17 cellular contexts compared by ENCODE assay signal in genomic region chr7:16651391-16652254, GRCh38. TPM values are rescaled to one million over a fixed set of nuclear protein-coding genes. Genes with fewer than 3 reads are reported as not detected.
DNase-seq lines count a peak whose midpoint lies in the region; ATAC-seq and TF ChIP-seq lines count a peak whose summit lies in the region.
"Had no signal": no experiment of that assay in that cellular context is flagged by ENCODE, and none has a peak within 500 bp of the region (broad histone marks: within the 10 kb centered on the region; RNA-seq: fewer than 3 reads in every experiment).

No MANE protein-coding gene starts in this region.

- no peaks in the 10 kb centered on the region for H3K36me3 ChIP-seq in Caco-2 (ENCODE audit: control insufficient read depth, insufficient read depth, low read length)
- H3K36me3 ChIP-seq in tibial artery: no peaks in the 10 kb centered on the region
- H3K36me3 ChIP-seq: neutrophil, suprapubic skin had no signal

- H3K27me3 ChIP-seq in Caco-2 (replicated peaks; ENCODE audit: control insufficient read depth, insufficient read depth, low read length) (no peaks in the 10 kb centered on the region), tibial artery (no peaks in the 10 kb centered on the region)
- H3K27me3 ChIP-seq: suprapubic skin had no signal

- H3K9me3 ChIP-seq in Caco-2 (no peaks in the 10 kb centered on the region), tibial artery (no peaks in the 10 kb centered on the region)
- H3K9me3 ChIP-seq: neutrophil, suprapubic skin had no signal

- no peaks in the 10 kb centered on the region for H3K27me3 Mint-ChIP-seq in Caco-2 (ENCODE audit: insufficient read depth, unreplicated experiment)
- no peaks in the 10 kb centered on the region for H3K27me3 Mint-ChIP-seq in naive thymus-derived CD8-positive, alpha-beta T cell

- peaks cover 45% of the 10 kb centered on the region for H3K4me1 Mint-ChIP-seq in Caco-2 (ENCODE audit: low read depth, unreplicated experiment)
- peaks cover 35 to 80% (median 71%) of the 10 kb centered on the region in 4 donors for H3K4me1 Mint-ChIP-seq in naive thymus-derived CD8-positive, alpha-beta T cell

- H3K27ac Mint-ChIP-seq in Caco-2 (ENCODE audit: unreplicated experiment): no peak overlapping the region
- peak overlapping the region in 3 of 10 donors; percentile 1 to 33 (median 27) for H3K27ac Mint-ChIP-seq in naive thymus-derived CD8-positive, alpha-beta T cell

- H3K36me3 Mint-ChIP-seq in Caco-2 (ENCODE audit: insufficient read depth, unreplicated experiment): peaks cover 13% of the 10 kb centered on the region
- peaks cover 0 to 12% (median 1%) of the 10 kb centered on the region in 3 donors for H3K36me3 Mint-ChIP-seq in naive thymus-derived CD8-positive, alpha-beta T cell

- BruUV-seq in Caco-2 (replicated peaks; lab: Mats Ljungman, UMichigan): no TSS peak

- peak in 1 of 2 donors; percentile 36 for ATAC-seq in naive thymus-derived CD8-positive, alpha-beta T cell

- CTCF ChIA-PET in Caco-2 (lab: Charles Lee): interaction anchor here (1.0 kb wide), 1 partner anchor 16 kb away, joined by 4 read pairs; no protein-coding TSS in a partner anchor

- H3K4me1 ChIP-seq in Caco-2 (peaks cover 69% of the 10 kb centered on the region), tibial artery (peaks cover 0 to 19% (median 12%) of the 10 kb centered on the region in 4 donors)

- TF ChIP-seq CTCF in Caco-2 (IDR thresholded peaks at IDR 0.05; ENCODE audit: insufficient read depth in 1 of 2, low read depth in 1 of 2, low read length in 1 of 2, severe bottlenecking in 1 of 2, unreplicated experiment in 1 of 2): no peak
- TF ChIP-seq CTCF in fibroblast of villous mesenchyme (IDR thresholded peaks at IDR 0.05; ENCODE audit: insufficient read depth, low read depth, low read length): no peak
- TF ChIP-seq CTCF in tibial artery (IDR thresholded peaks at IDR 0.05): no peak

- intact Hi-C loops in Caco-2 (cut with micrococcal nuclease; ENCODE audit: unreplicated experiment) (no loop called here), tibial artery (cut with DNase I; ENCODE audit: low total_unique reads) (no loop called here)

- no peak overlapping the region for H3K27ac ChIP-seq in tibial artery
- H3K27ac ChIP-seq: neutrophil, suprapubic skin had no signal

- H3K9me3 Mint-ChIP-seq in Caco-2 (ENCODE audit: unreplicated experiment): no peaks in the 10 kb centered on the region
- H3K9me3 Mint-ChIP-seq in naive thymus-derived CD8-positive, alpha-beta T cell: no peaks in the 10 kb centered on the region

- H3K4me3 ChIP-seq in Caco-2 (ENCODE audit: low read depth, low read length) (no peak overlapping the region), fibroblast of villous mesenchyme (ENCODE audit: low read depth, low read length) (no peak overlapping the region), tibial artery (no peak overlapping the region)
- H3K4me3 ChIP-seq: suprapubic skin had no signal

- peak; percentile 43 to 60 for DNase-seq in Caco-2
- DNase-seq in RPMI7951 (ENCODE audit: low read depth): peak; percentile 30
- peak; percentile 78 for DNase-seq in fibroblast of villous mesenchyme (ENCODE audit: low read depth)
- DNase-seq in naive thymus-derived CD8-positive, alpha-beta T cell: no peak
- DNase-seq in iPS-NIHi11 (ENCODE audit: low spot score): no peak
- DNase-seq in tibial artery: no peak
- DNase-seq in NCI-H510A (lab: John Stamatoyannopoulos, UW): no peak
- DNase-seq: activated CD4-positive, alpha-beta T cell treated with anti-CD3 and anti-CD28 coated beads for 1 hour; activated CD8-positive, alpha-beta memory T cell treated with anti-CD3 and anti-CD28 coated beads, Interleukin-2, amount 50 U/mL, for 48 hours; activated naive CD4-positive, alpha-beta T cell; MM.1S; NCI-H2081; NCI-H524 treated with DMSO at 0.1 percent for 48 hours; stimulated activated CD4-positive, alpha-beta T cell treated with anti-CD3 and anti-CD28 coated beads, Interleukin-1b, Interleukin-23, amount 100 ng/mL, for 48 hours; T-helper 9 cell had no signal

- POLR2A ChIA-PET in Caco-2 (lab: Charles Lee): no interaction called here
- POLR2A ChIA-PET in naive thymus-derived CD8-positive, alpha-beta T cell (lab: Charles Lee): no interaction called here

- H3K4me3 Mint-ChIP-seq in Caco-2 (ENCODE audit: unreplicated experiment): no peak overlapping the region
- H3K4me3 Mint-ChIP-seq in naive thymus-derived CD8-positive, alpha-beta T cell: peak overlapping the region in 9 of 10 donors; percentile 1 to 75 (median 53)

RNA-seq across cellular contexts. Expression of gene BZW2, which starts 5.6 kb away (rescaled TPM):
- total RNA-seq in Caco-2 (2022) (148 TPM in 2 replicates), fibroblast of villous mesenchyme (48.0 and 53.5 TPM in 2 replicates)
- total RNA-seq in RPMI7951 (2014; rRNA removed; shearing (Covaris generic)): 194 and 220 TPM in 2 replicates
- 10 to 100 TPM; 33.4 to 34.1 TPM for total RNA-seq in naive thymus-derived CD8-positive, alpha-beta T cell
- polyA plus RNA-seq in naive thymus-derived CD8-positive, alpha-beta T cell: 10 to 100 TPM; 76.9 to 83.4 (median 81.6) TPM

RNA-seq across cellular contexts. Expression of gene ANKMY2, which starts 6.1 kb away (rescaled TPM):
- total RNA-seq in Caco-2 (2022): 34.5 and 35.2 TPM in 2 replicates
- 34.0 and 43.1 TPM in 2 replicates for total RNA-seq in RPMI7951 (2014; rRNA removed; shearing (Covaris generic))
- 23.2 and 28.5 TPM in 2 replicates for total RNA-seq in fibroblast of villous mesenchyme
- 10 to 100 TPM; 12.3 to 13.6 TPM for total RNA-seq in naive thymus-derived CD8-positive, alpha-beta T cell
- 10 to 100 TPM; 11.9 to 14.7 (median 13.6) TPM for polyA plus RNA-seq in naive thymus-derived CD8-positive, alpha-beta T cell

Comparison
In these comparisons a context has a peak if more than half of its experiments do, and no peak if none do; other contexts are left out.
1. DNase-seq: peak in Caco-2 (2 of 2), RPMI7951 (single experiment) and fibroblast of villous mesenchyme (single experiment); none in naive thymus-derived CD8-positive, alpha-beta T cell (0 of 10), iPS-NIHi11 (single experiment), tibial artery (0 of 2) and NCI-H510A (single experiment).